Comparison of ENCODE assay signal across 14 cellular contexts in genomic region chr10:110396284-110396651, GRCh38.
A peak's percentile ranks its signal among the peaks of the same experiment; 100 is the strongest.
DNase-seq lines count a peak whose midpoint lies in the region; ATAC-seq and TF ChIP-seq lines count a peak whose summit lies in the region.
"Had no signal": no experiment of that assay in that cellular context is flagged by ENCODE, and none has a peak within 500 bp of the region (broad histone marks: within the 10 kb centered on the region; RNA-seq: fewer than 3 reads in every experiment).

No MANE protein-coding gene starts in this region.

- H3K9me3 ChIP-seq in MM.1S (replicated peaks; ENCODE audit: insufficient read depth, low read length) (no peaks in the 10 kb centered on the region), trophoblast cell (ENCODE audit: insufficient read depth, low read depth, low read length) (no peaks in the 10 kb centered on the region)
- H3K9me3 ChIP-seq: gastroesophageal sphincter, neutrophil, sigmoid colon had no signal

- peaks cover 16% of the 10 kb centered on the region for H3K79me1 ChIP-seq in trophoblast cell (ENCODE audit: low read length)

- no peak overlapping the region for H3K23ac ChIP-seq in trophoblast cell (ENCODE audit: low read length)

- DNase-seq in MM.1S (no peak), brain microvascular endothelial cell (no peak), trophoblast cell (no peak), DMS53 treated with DMSO at 0.1 percent for 48 hours (lab: John Stamatoyannopoulos, UW; ENCODE audit: unreplicated experiment) (no peak), H4 (ENCODE audit: low spot score) (no peak), NCI-H345 treated with DMSO at 0.1 percent for 48 hours (lab: John Stamatoyannopoulos, UW; ENCODE audit: unreplicated experiment) (no peak)
- DNase-seq: caudate nucleus; CD4-positive, CD25-positive, alpha-beta regulatory T cell; NCI-H1417 treated with DMSO at 0.1 percent for 48 hours; NCI-H446; sigmoid colon had no signal

- no peaks in the 10 kb centered on the region for H3K79me2 ChIP-seq in MM.1S (ENCODE audit: low read length)
- H3K79me2 ChIP-seq in trophoblast cell (ENCODE audit: control insufficient read depth, insufficient read depth, low read length, poor library complexity), result peaks cover 2% of the 10 kb centered on the region

- H4K12ac ChIP-seq in trophoblast cell (ENCODE audit: low read depth, low read length), result no peak overlapping the region

- WGBS in trophoblast cell (ENCODE audit: extremely low coverage, insufficient coverage, insufficient read length), result no CpG with 5 or more reads among the region's 1 CpG

- no peak overlapping the region for H2BK120ac ChIP-seq in trophoblast cell (ENCODE audit: insufficient read depth, low read length, poor library complexity)

- peaks cover 19% of the 10 kb centered on the region for H3F3A ChIP-seq in MM.1S (ENCODE audit: insufficient read depth, low read length)

- no peak overlapping the region for H4K8ac ChIP-seq in trophoblast cell (ENCODE audit: low read depth, low read length)

- H3K18ac ChIP-seq in trophoblast cell (ENCODE audit: low read length), result no peak overlapping the region

- no peak overlapping the region for H3K4ac ChIP-seq in trophoblast cell (ENCODE audit: low read depth, low read length)

- no peaks in the 10 kb centered on the region for H4K20me1 ChIP-seq in MM.1S (ENCODE audit: insufficient read depth, low read length)

- H3K9me2 ChIP-seq in MM.1S (replicated peaks; ENCODE audit: insufficient read depth, low read length), result no peaks in the 10 kb centered on the region

- peak; percentile 5 for ATAC-seq in GM19397 (IDR thresholded peaks at IDR 0.05; ENCODE audit: unreplicated experiment)

- H3K27ac ChIP-seq in MM.1S (ENCODE audit: low read length) (peak overlapping the region; percentile 96), brain microvascular endothelial cell (peak overlapping the region; percentile 71), trophoblast cell (ENCODE audit: low read depth, low read length) (no peak overlapping the region)
- H3K27ac ChIP-seq: gastroesophageal sphincter, neutrophil had no signal

- in situ Hi-C loops in brain microvascular endothelial cell (cut with HindIII; ENCODE audit: low pct_ligation_motif_present, low sequenced_read_pairs), result no loop called here

- H3K4me1 ChIP-seq in MM.1S (ENCODE audit: low read length), result peaks cover 42% of the 10 kb centered on the region
- H3K4me1 ChIP-seq in trophoblast cell (ENCODE audit: control insufficient read depth in 1 of 2, insufficient read depth in 2 of 2, low read length in 2 of 2), result peaks cover 14 to 21% of the 10 kb centered on the region in 2 experiments

- H3K27me3 ChIP-seq in MM.1S (replicated peaks; ENCODE audit: insufficient read depth, low read length) (no peaks in the 10 kb centered on the region), brain microvascular endothelial cell (replicated peaks) (no peaks in the 10 kb centered on the region), trophoblast cell (ENCODE audit: insufficient read depth, low read length) (no peaks in the 10 kb centered on the region)
- H3K27me3 ChIP-seq: neutrophil, sigmoid colon had no signal

- H3K9ac ChIP-seq in MM.1S (ENCODE audit: low read length) (peak overlapping the region; percentile 64), trophoblast cell (ENCODE audit: low read length) (no peak overlapping the region)

- no peak overlapping the region for H2AFZ ChIP-seq in MM.1S (ENCODE audit: low read length)
- no peak overlapping the region for H2AFZ ChIP-seq in trophoblast cell (ENCODE audit: insufficient read depth, low read length, poor library complexity)

- no peak overlapping the region for H2BK5ac ChIP-seq in trophoblast cell (ENCODE audit: low read depth, low read length, poor library complexity)

- H3K4me2 ChIP-seq in MM.1S (ENCODE audit: low read depth, low read length) (peak overlapping the region; percentile 61), trophoblast cell (ENCODE audit: low read length) (no peak overlapping the region)

- H3K36me3 ChIP-seq in MM.1S (replicated peaks; ENCODE audit: insufficient read depth, low read length) (no peaks in the 10 kb centered on the region), brain microvascular endothelial cell (replicated peaks) (no peaks in the 10 kb centered on the region), trophoblast cell (ENCODE audit: control insufficient read depth in 1 of 2, insufficient read depth in 2 of 2, low read length in 2 of 2) (no peaks in the 10 kb centered on the region)
- H3K36me3 ChIP-seq: gastroesophageal sphincter, neutrophil, sigmoid colon had no signal

- no peak overlapping the region for H3K14ac ChIP-seq in trophoblast cell (ENCODE audit: low read length)

- TF ChIP-seq CTCF in MM.1S (IDR thresholded peaks at IDR 0.05; ENCODE audit: low read length) (no peak), brain microvascular endothelial cell (IDR thresholded peaks at IDR 0.05; ENCODE audit: low read depth, low read length, missing control alignments) (no peak)

- no peak overlapping the region for H2BK12ac ChIP-seq in trophoblast cell (ENCODE audit: low read length)

- H3K4me3 ChIP-seq in MM.1S (ENCODE audit: low read length) (no peak overlapping the region), brain microvascular endothelial cell (ENCODE audit: low read depth, low read length) (no peak overlapping the region), trophoblast cell (ENCODE audit: low read depth, low read length) (no peak overlapping the region)
- H3K4me3 ChIP-seq: gastroesophageal sphincter, sigmoid colon had no signal

- H4K91ac ChIP-seq in trophoblast cell (ENCODE audit: low read depth, low read length), result peak overlapping the region; percentile 8

- no peak overlapping the region for H2AK5ac ChIP-seq in trophoblast cell (ENCODE audit: low read length)
